ENCODE assay signal across 17 cellular contexts in genomic region chr5:99928490-99928889, GRCh38.
A peak's percentile ranks its signal among the peaks of the same experiment; 100 is the strongest.
DNase-seq lines count a peak whose midpoint lies in the region; ATAC-seq, FAIRE-seq and TF ChIP-seq lines count a peak whose summit lies in the region.
"Had no signal": no experiment of that assay in that cellular context is flagged by ENCODE, and none has a peak within 500 bp of the region (broad histone marks: within the 10 kb centered on the region; RNA-seq: fewer than 3 reads in every experiment).

No MANE protein-coding gene starts in this region.

- DNase-seq in DND-41, result peak; percentile 12
- peak; percentile 43 for DNase-seq in RPMI8226
- peak; percentile 37 for DNase-seq in kidney
- DNase-seq in activated CD4-positive, alpha-beta T cell treated with anti-CD3 and anti-CD28 coated beads, Interleukin-2, amount 10 ng/mL, durations not matched to agents 7 days and 5 days, result no peak
- no peak for DNase-seq in nephron progenitor cell
- no peak for DNase-seq in NCI-H2171 (lab: John Stamatoyannopoulos, UW)
- DNase-seq: ACHN; Calu3; CD4-positive, CD25-positive, alpha-beta regulatory T cell; DMS 273 treated with DMSO at 0.1 percent for 48 hours; HCEC 1CT; HFFc6; IMR-90 had no signal

- H3K9ac ChIP-seq in DND-41 (ENCODE audit: low read depth, low read length) (no peak overlapping the region), kidney (ENCODE audit: low read length in 2 of 2) (no peak overlapping the region)
- H3K9ac ChIP-seq: BLaER1 treated with 17β-estradiol and CSF1 and Interleukin-3, amounts not matched to agents 10 nM and 100 nM had no signal

- no peaks in the 10 kb centered on the region for H3K36me3 ChIP-seq in DND-41 (ENCODE audit: insufficient read depth, low read length)
- H3K36me3 ChIP-seq in kidney (ENCODE audit: control insufficient read depth in 1 of 2, insufficient read depth in 2 of 2, low read length in 2 of 2), result no peaks in the 10 kb centered on the region
- H3K36me3 ChIP-seq: BLaER1 treated with 17β-estradiol and CSF1 and Interleukin-3, amounts not matched to agents 10 nM and 100 nM had no signal

- H3K9me3 ChIP-seq in DND-41 (ENCODE audit: insufficient read depth, low read length, severe bottlenecking) (peaks cover 6% of the 10 kb centered on the region), kidney (ENCODE audit: control insufficient read depth in 1 of 2, low read length in 2 of 2) (no peaks in the 10 kb centered on the region)

- no peaks in the 10 kb centered on the region for H3K4me1 Mint-ChIP-seq in stimulated activated memory B cell treated with anti-CD40 and anti-IgM and Interleukin-4, amounts not matched to agents 10 μg/mL and 1 μg/mL and 100 μg/mL, for 72 hours
- H3K4me1 Mint-ChIP-seq in activated CD4-positive, alpha-beta T cell treated with anti-CD3 and anti-CD28 coated beads, Interleukin-2, amount 10 ng/mL, durations not matched to agents 7 days and 5 days, result no peaks in the 10 kb centered on the region
- H3K4me1 Mint-ChIP-seq in nephron progenitor cell, result no peaks in the 10 kb centered on the region
- H3K4me1 Mint-ChIP-seq: CD4-positive, CD25-positive, alpha-beta regulatory T cell had no signal

- no peaks in the 10 kb centered on the region for H3K9me3 Mint-ChIP-seq in stimulated activated memory B cell treated with anti-CD40 and anti-IgM and Interleukin-4, amounts not matched to agents 10 μg/mL and 1 μg/mL and 100 μg/mL, for 72 hours
- no peaks in the 10 kb centered on the region for H3K9me3 Mint-ChIP-seq in activated CD4-positive, alpha-beta T cell treated with anti-CD3 and anti-CD28 coated beads, Interleukin-2, amount 10 ng/mL, durations not matched to agents 7 days and 5 days
- H3K9me3 Mint-ChIP-seq in nephron progenitor cell, result no peaks in the 10 kb centered on the region

- no peaks in the 10 kb centered on the region for H3K27me3 ChIP-seq in DND-41 (ENCODE audit: insufficient read depth, low read length, poor library complexity)
- H3K27me3 ChIP-seq: BLaER1 treated with 17β-estradiol and CSF1 and Interleukin-3, amounts not matched to agents 10 nM and 100 nM had no signal

- H3K4me3 Mint-ChIP-seq in stimulated activated memory B cell treated with anti-CD40 and anti-IgM and Interleukin-4, amounts not matched to agents 10 μg/mL and 1 μg/mL and 100 μg/mL, for 72 hours, result no peak overlapping the region
- H3K4me3 Mint-ChIP-seq in activated CD4-positive, alpha-beta T cell treated with anti-CD3 and anti-CD28 coated beads, Interleukin-2, amount 10 ng/mL, durations not matched to agents 7 days and 5 days, result no peak overlapping the region
- H3K4me3 Mint-ChIP-seq in nephron progenitor cell, result no peak overlapping the region
- H3K4me3 Mint-ChIP-seq: CD4-positive, CD25-positive, alpha-beta regulatory T cell; HFFc6 had no signal

- H3K36me3 Mint-ChIP-seq in stimulated activated memory B cell treated with anti-CD40 and anti-IgM and Interleukin-4, amounts not matched to agents 10 μg/mL and 1 μg/mL and 100 μg/mL, for 72 hours, result no peaks in the 10 kb centered on the region
- H3K36me3 Mint-ChIP-seq in activated CD4-positive, alpha-beta T cell treated with anti-CD3 and anti-CD28 coated beads, Interleukin-2, amount 10 ng/mL, durations not matched to agents 7 days and 5 days (ENCODE audit: low read depth), result no peaks in the 10 kb centered on the region
- H3K36me3 Mint-ChIP-seq in nephron progenitor cell (ENCODE audit: low read depth), result no peaks in the 10 kb centered on the region
- H3K36me3 Mint-ChIP-seq: CD4-positive, CD25-positive, alpha-beta regulatory T cell had no signal

- no peak overlapping the region for H3K4me2 ChIP-seq in DND-41 (ENCODE audit: insufficient read depth, low read length)
- H3K4me2 ChIP-seq: BLaER1 treated with 17β-estradiol and CSF1 and Interleukin-3, amounts not matched to agents 10 nM and 100 nM had no signal

- no peaks in the 10 kb centered on the region for H3K79me2 ChIP-seq in DND-41 (ENCODE audit: insufficient read depth, low read length)

- ATAC-seq in DND-41 (ENCODE audit: insufficient read depth, low read depth), result peak; percentile 60
- ATAC-seq in stimulated activated memory B cell treated with anti-CD40 and anti-IgM and Interleukin-4, amounts not matched to agents 10 μg/mL and 1 μg/mL and 100 μg/mL, for 72 hours, result peak; percentile 44
- ATAC-seq: GM12878 had no signal

- no peak overlapping the region for H3K27ac ChIP-seq in DND-41 (ENCODE audit: low read length)
- H3K27ac ChIP-seq in kidney (ENCODE audit: low read depth in 2 of 2, low read length in 2 of 2), result no peak overlapping the region
- H3K27ac ChIP-seq: BLaER1 treated with 17β-estradiol and CSF1 and Interleukin-3, amounts not matched to agents 10 nM and 100 nM had no signal

- CTCF ChIA-PET in activated CD4-positive, alpha-beta T cell treated with anti-CD3 and anti-CD28 coated beads, Interleukin-2, amount 10 ng/mL, durations not matched to agents 7 days and 5 days (lab: Charles Lee), result no interaction called here

- POLR2A ChIA-PET in activated CD4-positive, alpha-beta T cell treated with anti-CD3 and anti-CD28 coated beads, Interleukin-2, amount 10 ng/mL, durations not matched to agents 7 days and 5 days (lab: Charles Lee), result no interaction called here

- TF ChIP-seq CTCF in DND-41 (IDR thresholded peaks at IDR 0.05; ENCODE audit: borderline replicate concordance, extremely low read depth, low read length, poor library complexity, severe bottlenecking) (no peak), kidney (IDR thresholded peaks at IDR 0.05; ENCODE audit: borderline replicate concordance, extremely low read depth, insufficient read depth) (no peak), nephron progenitor cell (IDR thresholded peaks at IDR 0.05) (no peak)

- no peak for FAIRE-seq in kidney (lab: Jason Lieb, UNC)
- FAIRE-seq: GM12878, GM18507 had no signal

- H3K27ac Mint-ChIP-seq in stimulated activated memory B cell treated with anti-CD40 and anti-IgM and Interleukin-4, amounts not matched to agents 10 μg/mL and 1 μg/mL and 100 μg/mL, for 72 hours, result no peak overlapping the region
- H3K27ac Mint-ChIP-seq in activated CD4-positive, alpha-beta T cell treated with anti-CD3 and anti-CD28 coated beads, Interleukin-2, amount 10 ng/mL, durations not matched to agents 7 days and 5 days, result no peak overlapping the region
- H3K27ac Mint-ChIP-seq in nephron progenitor cell, result no peak overlapping the region
- H3K27ac Mint-ChIP-seq: CD4-positive, CD25-positive, alpha-beta regulatory T cell; HFFc6 had no signal

- H4K20me1 ChIP-seq in DND-41 (ENCODE audit: insufficient read depth, low read length), result no peaks in the 10 kb centered on the region
- H4K20me1 ChIP-seq: BLaER1 treated with 17β-estradiol and CSF1 and Interleukin-3, amounts not matched to agents 10 nM and 100 nM had no signal

- intact Hi-C loops in kidney (cut with DNase I), result no loop called here

- H3K27me3 Mint-ChIP-seq in stimulated activated memory B cell treated with anti-CD40 and anti-IgM and Interleukin-4, amounts not matched to agents 10 μg/mL and 1 μg/mL and 100 μg/mL, for 72 hours, result no peaks in the 10 kb centered on the region
- no peaks in the 10 kb centered on the region for H3K27me3 Mint-ChIP-seq in activated CD4-positive, alpha-beta T cell treated with anti-CD3 and anti-CD28 coated beads, Interleukin-2, amount 10 ng/mL, durations not matched to agents 7 days and 5 days
- no peaks in the 10 kb centered on the region for H3K27me3 Mint-ChIP-seq in nephron progenitor cell (ENCODE audit: low read depth, poor library complexity)
- H3K27me3 Mint-ChIP-seq: CD4-positive, CD25-positive, alpha-beta regulatory T cell had no signal

- H2AFZ ChIP-seq in DND-41 (ENCODE audit: low read depth, low read length), result no peak overlapping the region

- H3K4me3 ChIP-seq in DND-41 (ENCODE audit: low read depth in 1 of 2, low read length in 2 of 2) (no peak overlapping the region), kidney (ENCODE audit: low read length in 2 of 2) (no peak overlapping the region)
- H3K4me3 ChIP-seq: BLaER1 treated with 17β-estradiol and CSF1 and Interleukin-3, amounts not matched to agents 10 nM and 100 nM; GM12878 had no signal

- no peaks in the 10 kb centered on the region for H3K4me1 ChIP-seq in DND-41 (ENCODE audit: insufficient read depth, low read length)
- no peaks in the 10 kb centered on the region for H3K4me1 ChIP-seq in kidney (ENCODE audit: control insufficient read depth in 1 of 2, insufficient read depth in 1 of 2, low read depth in 1 of 2, low read length in 2 of 2)
- H3K4me1 ChIP-seq: BLaER1 treated with 17β-estradiol and CSF1 and Interleukin-3, amounts not matched to agents 10 nM and 100 nM had no signal

Comparison
In these comparisons a context has a peak if more than half of its experiments do, and no peak if none do; other contexts are left out.
1. DNase-seq: peak in DND-41 (single experiment), RPMI8226 (single experiment) and kidney (single experiment); none in activated CD4-positive, alpha-beta T cell treated with anti-CD3 and anti-CD28 coated beads, Interleukin-2, amount 10 ng/mL, durations not matched to agents 7 days and 5 days (single experiment), nephron progenitor cell (single experiment) and NCI-H2171 (single experiment).